Comparison of ENCODE assay signal across 10 cellular contexts in the genomic region with DNA sequence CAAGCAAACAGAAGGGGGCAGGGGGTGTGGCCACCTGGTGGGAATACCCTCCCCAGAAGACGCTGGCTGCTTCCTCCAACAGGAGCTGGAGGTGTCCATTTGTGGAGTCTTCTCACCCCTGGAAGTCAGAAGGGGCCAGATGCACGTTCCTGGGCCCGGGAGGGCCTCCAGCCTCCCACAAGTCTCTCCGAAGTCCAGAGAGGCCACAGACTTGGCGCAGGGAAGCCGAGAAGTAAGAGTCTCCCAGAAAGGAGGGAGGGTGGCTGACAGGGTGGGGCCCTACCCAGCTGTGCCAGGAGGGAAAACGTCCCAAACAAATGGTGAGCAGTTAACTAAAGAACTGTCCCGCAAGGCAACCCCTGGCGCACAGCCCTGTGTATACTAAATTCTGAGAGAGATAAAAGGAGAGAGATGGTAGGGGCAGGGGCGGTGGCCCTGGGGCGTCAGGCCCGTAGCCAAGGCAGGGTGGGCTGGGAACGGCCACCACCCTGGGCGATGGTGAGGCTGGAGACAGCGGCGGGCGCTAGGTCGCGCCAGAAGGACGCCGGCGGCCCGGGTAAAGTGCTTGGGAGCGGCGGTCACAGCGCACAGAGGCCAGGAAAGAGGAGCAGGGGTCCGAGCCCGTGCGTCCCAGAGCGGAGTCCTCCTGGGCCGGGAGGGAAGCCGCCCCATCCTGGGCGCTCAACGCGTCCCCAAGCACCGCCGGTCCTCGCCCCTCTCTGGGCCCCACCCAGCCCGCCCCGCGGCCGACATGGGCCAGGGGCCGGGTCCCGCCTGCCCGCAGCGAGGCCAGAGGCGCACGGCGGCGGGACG. TPM values are rescaled to one million over a fixed set of nuclear protein-coding genes. Genes with fewer than 3 reads are reported as not detected.
DNase-seq lines count a peak whose midpoint lies in the region; ATAC-seq and TF ChIP-seq lines count a peak whose summit lies in the region.
"Had no signal": no experiment of that assay in that cellular context is flagged by ENCODE, and none has a peak within 500 bp of the region (broad histone marks: within the 10 kb centered on the region; RNA-seq: fewer than 3 reads in every experiment).

No MANE protein-coding gene starts in this region.

- peak overlapping the region; percentile 78 for H3K4me3 Mint-ChIP-seq in CD4-positive, alpha-beta T cell
- no peak overlapping the region for H3K4me3 Mint-ChIP-seq in activated CD8-positive, alpha-beta T cell treated with anti-CD3 and anti-CD28 coated beads for 36 hours

- no peaks in the 10 kb centered on the region for H3F3A ChIP-seq in neural cell (ENCODE audit: insufficient read depth, low read length, poor library complexity, severe bottlenecking)

- H3K36me3 ChIP-seq in HUES64 (ENCODE audit: insufficient read depth, low read length), result no peaks in the 10 kb centered on the region
- H3K36me3 ChIP-seq in ectodermal cell (ENCODE audit: control insufficient read depth, insufficient read depth, low read length), result no peaks in the 10 kb centered on the region
- H3K36me3 ChIP-seq in neural cell (ENCODE audit: insufficient read depth, low read length), result no peaks in the 10 kb centered on the region

- H3K4me3 ChIP-seq in HUES64 (ENCODE audit: low read length) (peak overlapping the region; percentile 33), ectodermal cell (ENCODE audit: insufficient read depth, low read depth, low read length) (peak overlapping the region; percentile 16), neural cell (ENCODE audit: low read length) (peak overlapping the region; percentile 82)

- H3K4me1 ChIP-seq in HUES64 (ENCODE audit: insufficient read depth, low read length) (peaks cover 10% of the 10 kb centered on the region; the same call in 1 of the 2 replicates), ectodermal cell (ENCODE audit: control insufficient read depth, insufficient read depth, low read length) (no peaks in the 10 kb centered on the region)

- H2AFZ ChIP-seq in neural cell (ENCODE audit: low read depth, low read length), result no peak overlapping the region

- DNase-seq in CD4-positive, alpha-beta T cell, result no peak
- DNase-seq in NCI-H446 treated with DMSO at 0.1 percent for 48 hours (lab: John Stamatoyannopoulos, UW) (no peak), SHP77 (lab: John Stamatoyannopoulos, UW) (no peak), nucleus accumbens (lab: John Stamatoyannopoulos, UW) (no peak)
- DNase-seq in activated CD8-positive, alpha-beta T cell treated with anti-CD3 and anti-CD28 coated beads for 36 hours, result no peak
- DNase-seq: OCI-M1 had no signal

- H3K9me3 ChIP-seq in CD4-positive, alpha-beta T cell (ENCODE audit: control insufficient read depth, low read length), result no peaks in the 10 kb centered on the region
- H3K9me3 ChIP-seq in HUES64 (ENCODE audit: insufficient read depth, low read depth, low read length) (no peaks in the 10 kb centered on the region), ectodermal cell (ENCODE audit: control insufficient read depth, low read length) (no peaks in the 10 kb centered on the region), neural cell (ENCODE audit: low read length) (no peaks in the 10 kb centered on the region)

- no peaks in the 10 kb centered on the region for H3K9me3 Mint-ChIP-seq in CD4-positive, alpha-beta T cell
- H3K9me3 Mint-ChIP-seq in activated CD8-positive, alpha-beta T cell treated with anti-CD3 and anti-CD28 coated beads for 36 hours, result no peaks in the 10 kb centered on the region

- no peak for TF ChIP-seq CTCF in CD4-positive, alpha-beta T cell (IDR thresholded peaks at IDR 0.05)
- TF ChIP-seq CTCF in neural cell (IDR thresholded peaks at IDR 0.05; ENCODE audit: poor library complexity, severe bottlenecking), result no peak
- TF ChIP-seq CTCF in activated CD8-positive, alpha-beta T cell treated with anti-CD3 and anti-CD28 coated beads for 36 hours (IDR thresholded peaks at IDR 0.05), result no peak

- TF ChIP-seq EP300 in neural cell (conservative IDR thresholded peaks at IDR 0.05; ENCODE audit: poor library complexity, severe bottlenecking), result no peak

- no peaks in the 10 kb centered on the region for H3K79me2 ChIP-seq in neural cell (replicated peaks; ENCODE audit: insufficient read depth, low read length)

- CTCF ChIA-PET in CD4-positive, alpha-beta T cell (lab: Charles Lee), result no interaction called here
- CTCF ChIA-PET in activated CD8-positive, alpha-beta T cell treated with anti-CD3 and anti-CD28 coated beads for 36 hours (lab: Charles Lee), result interaction anchor here (1.8 kb wide), 1 partner anchor 27 kb away, joined by 4 read pairs; a partner anchor contains a TSS

- no peak overlapping the region for H3K27ac ChIP-seq in CD4-positive, alpha-beta T cell (ENCODE audit: low read depth, low read length)
- no peak overlapping the region for H3K27ac ChIP-seq in HUES64 (ENCODE audit: low read depth, low read length)
- H3K27ac ChIP-seq in ectodermal cell (ENCODE audit: insufficient read depth, low read depth, low read length, poor library complexity, severe bottlenecking), result no peak overlapping the region
- no peak overlapping the region for H3K27ac ChIP-seq in neural cell (ENCODE audit: low read length)
- H3K27ac ChIP-seq: skin epidermis had no signal

- POLR2A ChIA-PET in CD4-positive, alpha-beta T cell (lab: Charles Lee), result no interaction called here
- POLR2A ChIA-PET in activated CD8-positive, alpha-beta T cell treated with anti-CD3 and anti-CD28 coated beads for 36 hours (lab: Charles Lee), result no interaction called here

- peaks cover 23% of the 10 kb centered on the region for H3K4me1 Mint-ChIP-seq in CD4-positive, alpha-beta T cell (ENCODE audit: low read depth)
- H3K4me1 Mint-ChIP-seq in activated CD8-positive, alpha-beta T cell treated with anti-CD3 and anti-CD28 coated beads for 36 hours (ENCODE audit: low read depth), result peaks cover 21% of the 10 kb centered on the region

- H3K27ac Mint-ChIP-seq in CD4-positive, alpha-beta T cell, result no peak overlapping the region
- H3K27ac Mint-ChIP-seq in activated CD8-positive, alpha-beta T cell treated with anti-CD3 and anti-CD28 coated beads for 36 hours, result no peak overlapping the region

- H3K9me2 ChIP-seq in neural cell (ENCODE audit: insufficient read depth, low read length), result no peaks in the 10 kb centered on the region

- H3K27me3 Mint-ChIP-seq in CD4-positive, alpha-beta T cell, result peaks cover 40% of the 10 kb centered on the region
- peaks cover 42% of the 10 kb centered on the region for H3K27me3 Mint-ChIP-seq in activated CD8-positive, alpha-beta T cell treated with anti-CD3 and anti-CD28 coated beads for 36 hours

- TF ChIP-seq RAD21 in neural cell (conservative IDR thresholded peaks at IDR 0.05), result no peak

- H3K9ac ChIP-seq in HUES64 (ENCODE audit: low read depth, low read length), result no peak overlapping the region
- peak overlapping the region; percentile 62 for H3K9ac ChIP-seq in neural cell (ENCODE audit: low read length)

- H3K4me2 ChIP-seq in neural cell (ENCODE audit: low read length), result peak overlapping the region; percentile 80

- H4K20me1 ChIP-seq in neural cell (ENCODE audit: insufficient read depth), result no peaks in the 10 kb centered on the region

- intact Hi-C loops in CD4-positive, alpha-beta T cell (cut with DNase I, micrococcal nuclease), result no loop called here
- intact Hi-C loops in activated CD8-positive, alpha-beta T cell treated with anti-CD3 and anti-CD28 coated beads for 36 hours (cut with micrococcal nuclease), result no loop called here

- ATAC-seq in CD4-positive, alpha-beta T cell (ENCODE audit: poor library complexity), result no peak
- no peak for ATAC-seq in activated CD8-positive, alpha-beta T cell treated with anti-CD3 and anti-CD28 coated beads for 36 hours

- H3K36me3 Mint-ChIP-seq in CD4-positive, alpha-beta T cell (ENCODE audit: low read depth), result no peaks in the 10 kb centered on the region
- no peaks in the 10 kb centered on the region for H3K36me3 Mint-ChIP-seq in activated CD8-positive, alpha-beta T cell treated with anti-CD3 and anti-CD28 coated beads for 36 hours (ENCODE audit: low read depth)

- H3K27me3 ChIP-seq in CD4-positive, alpha-beta T cell (ENCODE audit: control insufficient read depth, insufficient read depth, low read length), result peaks cover 60% of the 10 kb centered on the region
- H3K27me3 ChIP-seq in HUES64 (ENCODE audit: insufficient read depth, low read length) (peaks cover 64% of the 10 kb centered on the region), ectodermal cell (ENCODE audit: control insufficient read depth, insufficient read depth, low read length, poor library complexity, severe bottlenecking) (peaks cover 82% of the 10 kb centered on the region), neural cell (ENCODE audit: insufficient read depth, low read depth, low read length) (peaks cover 62% of the 10 kb centered on the region)

- 8% methylated on average over 51 of the region's 51 CpGs for WGBS in HUES64
- WGBS in ectodermal cell, 2 experiments, result 9% methylated on average over 51 of the region's 51 CpGs

RNA-seq across cellular contexts. Expression of a gene that starts 1.2 kb away (rescaled TPM):
- under 1 TPM; 0.25 to 0.34 TPM for total RNA-seq in CD4-positive, alpha-beta T cell
- polyA plus RNA-seq in HUES64 (2013, experiment 1 of 2), result 0.25 TPM
- 0.89 TPM for polyA plus RNA-seq in HUES64 (2013, experiment 2 of 2)
- 0.87 TPM for polyA plus RNA-seq in ectodermal cell (2013, experiment 1 of 4)
- 0.59 TPM for polyA plus RNA-seq in ectodermal cell (2013, experiment 2 of 4)
- polyA plus RNA-seq in ectodermal cell (2013, experiment 3 of 4), result 0.43 TPM
- polyA plus RNA-seq in ectodermal cell (2013, experiment 4 of 4), result 0.45 TPM
- polyA plus RNA-seq in neural cell, result 22.0 and 33.7 TPM in 2 replicates
- 31.7 and 33.1 TPM in 2 replicates for polyA minus RNA-seq in neural cell
- total RNA-seq in activated CD8-positive, alpha-beta T cell treated with anti-CD3 and anti-CD28 coated beads for 36 hours, result under 1 TPM; 0.61 to 0.63 TPM

RNA-seq across cellular contexts. Expression of a gene that starts 20.4 kb away (rescaled TPM):
- 100 to 1,000 TPM; 620 to 652 TPM for total RNA-seq in CD4-positive, alpha-beta T cell
- polyA plus RNA-seq in HUES64 (2013, experiment 1 of 2), result 320 TPM
- 370 TPM for polyA plus RNA-seq in HUES64 (2013, experiment 2 of 2)
- 542 TPM for polyA plus RNA-seq in ectodermal cell (2013, experiment 1 of 4)
- polyA plus RNA-seq in ectodermal cell (2013, experiment 2 of 4), result 587 TPM
- 400 TPM for polyA plus RNA-seq in ectodermal cell (2013, experiment 3 of 4)
- polyA plus RNA-seq in ectodermal cell (2013, experiment 4 of 4), result 452 TPM
- polyA plus RNA-seq in neural cell, result 275 and 294 TPM in 2 replicates
- 180 and 190 TPM in 2 replicates for polyA minus RNA-seq in neural cell
- total RNA-seq in activated CD8-positive, alpha-beta T cell treated with anti-CD3 and anti-CD28 coated beads for 36 hours, result 100 to 1,000 TPM; 372 to 473 TPM

RNA-seq across cellular contexts. Expression of a gene that starts 27.0 kb away (rescaled TPM):
- total RNA-seq in CD4-positive, alpha-beta T cell, result 1 to 10 TPM; 5.4 to 6.8 TPM
- 0.80 TPM for polyA plus RNA-seq in HUES64 (2013, experiment 1 of 2)
- 2.5 TPM for polyA plus RNA-seq in HUES64 (2013, experiment 2 of 2)
- polyA plus RNA-seq in ectodermal cell (2013, experiment 1 of 4), result 3.7 TPM
- 5.1 TPM for polyA plus RNA-seq in ectodermal cell (2013, experiment 2 of 4)
- polyA plus RNA-seq in ectodermal cell (2013, experiment 3 of 4), result 2.0 TPM
- polyA plus RNA-seq in ectodermal cell (2013, experiment 4 of 4), result 4.0 TPM
- 1.7 and 3.5 TPM in 2 replicates for polyA plus RNA-seq in neural cell
- polyA minus RNA-seq in neural cell, result 1.9 TPM in 2 replicates
- total RNA-seq in activated CD8-positive, alpha-beta T cell treated with anti-CD3 and anti-CD28 coated beads for 36 hours, result 1 to 10 TPM; 4.9 to 9.9 TPM

RNA-seq across cellular contexts. Expression of a gene that starts 56.8 kb away (rescaled TPM):
- total RNA-seq in CD4-positive, alpha-beta T cell, result 1 to 10 TPM; 1.7 to 3.0 TPM
- 95.1 TPM for polyA plus RNA-seq in HUES64 (2013, experiment 1 of 2)
- polyA plus RNA-seq in HUES64 (2013, experiment 2 of 2), result 86.5 TPM
- polyA plus RNA-seq in ectodermal cell (2013, experiment 1 of 4), result 107 TPM
- polyA plus RNA-seq in ectodermal cell (2013, experiment 2 of 4), result 123 TPM
- polyA plus RNA-seq in ectodermal cell (2013, experiment 3 of 4), result 81.1 TPM
- polyA plus RNA-seq in ectodermal cell (2013, experiment 4 of 4), result 84.0 TPM
- polyA plus RNA-seq in neural cell, result 21.1 and 23.3 TPM in 2 replicates
- 40.4 and 41.9 TPM in 2 replicates for polyA minus RNA-seq in neural cell
- total RNA-seq in activated CD8-positive, alpha-beta T cell treated with anti-CD3 and anti-CD28 coated beads for 36 hours, result 10 to 100 TPM; 35.3 to 38.1 TPM

Comparison
In these comparisons a context has a peak if more than half of its experiments do, and no peak if none do; other contexts are left out.
1. H3K4me3 ChIP-seq: peak in every context shown above with its lines; median percentile 82 in neural cell; 33 in HUES64; 16 in ectodermal cell.